ENCODE assay signal across 19 cellular contexts in genomic region chr3:157132936-157133335, GRCh38. TPM values are rescaled to one million over a fixed set of nuclear protein-coding genes. Genes with fewer than 3 reads are reported as not detected.
DNase-seq lines count a peak whose midpoint lies in the region; ATAC-seq, FAIRE-seq and TF ChIP-seq lines count a peak whose summit lies in the region.
"Had no signal": no experiment of that assay in that cellular context is flagged by ENCODE, and none has a peak within 500 bp of the region (broad histone marks: within the 10 kb centered on the region; RNA-seq: fewer than 3 reads in every experiment).

No MANE protein-coding gene starts in this region.

- H3K9me2 ChIP-seq in PC-3 (replicated peaks; ENCODE audit: low read length) = no peaks in the 10 kb centered on the region

- peak overlapping the region; percentile 99 for H3K27ac ChIP-seq in PC-3 (ENCODE audit: low read length)
- H3K27ac ChIP-seq in small intestine (ENCODE audit: low read depth in 1 of 2, low read length in 1 of 2) = peak overlapping the region in 1 of 2 donors; percentile 5
- H3K27ac ChIP-seq: esophagus squamous epithelium, SJCRH30 had no signal

- peak overlapping the region; percentile 69 for H3K4me2 ChIP-seq in PC-3 (ENCODE audit: low read length)

- CTCF ChIA-PET in PC-3 (lab: Charles Lee) = interaction anchor here (0.6 to 1.9 kb wide), 2 partner anchors 44 to 51 kb away, joined by 3 to 7 read pairs; no protein-coding TSS in a partner anchor

- no peaks in the 10 kb centered on the region for H3K9me3 Mint-ChIP-seq in T-helper 1 cell treated with Interleukin-12 subunit alpha and Interleukin-12 subunit beta and Interleukin-4 antibody, amounts not matched to agents 30 μg/mL and 1 μg/mL, for 36 hours
- no peaks in the 10 kb centered on the region for H3K9me3 Mint-ChIP-seq in osteocyte (ENCODE audit: unreplicated experiment)

- H3K4me1 ChIP-seq in PC-3 (ENCODE audit: insufficient read depth, low read length) = peaks cover 92% of the 10 kb centered on the region
- peaks cover 12 to 21% of the 10 kb centered on the region in 2 donors for H3K4me1 ChIP-seq in small intestine (ENCODE audit: control insufficient read depth in 2 of 2, insufficient read depth in 1 of 2, low read depth in 1 of 2, low read length in 1 of 2)

- H3K27me3 ChIP-seq in PC-3 (ENCODE audit: low read length) (no peaks in the 10 kb centered on the region), small intestine (ENCODE audit: control insufficient read depth in 2 of 2, insufficient read depth in 2 of 2, low read length in 2 of 2) (no peaks in the 10 kb centered on the region)
- H3K27me3 ChIP-seq: SJCRH30 had no signal

- H3K36me3 ChIP-seq in PC-3 (ENCODE audit: low read depth, low read length) (no peaks in the 10 kb centered on the region), small intestine (ENCODE audit: control insufficient read depth in 2 of 2, insufficient read depth in 2 of 2, low read length in 2 of 2) (no peaks in the 10 kb centered on the region)
- H3K36me3 ChIP-seq: esophagus squamous epithelium, SJCRH30 had no signal

- peak overlapping the region; percentile 95 for H3K9ac ChIP-seq in PC-3 (ENCODE audit: low read length)

- DNase-seq in T-helper 1 cell = no peak
- peak; percentile 29 for DNase-seq in PC-3
- DNase-seq in fibroblast of mammary gland (ENCODE audit: low read depth) = peak; percentile 66
- peak; percentile 92 for DNase-seq in putamen (ENCODE audit: low spot score)
- DNase-seq in osteocyte (ENCODE audit: extremely low spot score, unreplicated experiment) = no peak
- DNase-seq in small intestine = no peak
- DNase-seq in SIG-M5 (lab: John Stamatoyannopoulos, UW) = no peak
- DNase-seq: 8988T; activated effector memory CD4-positive, alpha-beta T cell treated with anti-CD3 and anti-CD28 coated beads, Interleukin-2, amount 50 U/mL, for 16 hours; esophagus squamous epithelium; NCI-H146; NCI-H526; SJCRH30; stimulated activated CD4-positive, alpha-beta T cell treated with anti-CD3 and anti-CD28 coated beads, Interleukin-2, amount 100 ng/mL, for 48 hours; stimulated activated naive CD8-positive, alpha-beta T cell treated with anti-CD3 and anti-CD28 coated beads, Interleukin-15, Interleukin-2, amounts not matched to agents 100 U/mL and 50 U/mL, for 24 hours had no signal

- ATAC-seq in PC-3 = no peak
- ATAC-seq: activated CD4-positive, CD25-positive, alpha-beta regulatory T cell treated with anti-CD3 and anti-CD28 coated beads, Interleukin-2, amount 50 U/mL, for 24 hours; stimulated activated naive CD8-positive, alpha-beta T cell treated with anti-CD3 and anti-CD28 coated beads, Interleukin-15, Interleukin-2, amounts not matched to agents 100 U/mL and 50 U/mL, for 24 hours had no signal

- no peaks in the 10 kb centered on the region for H4K20me1 ChIP-seq in PC-3 (ENCODE audit: low read length)

- no peaks in the 10 kb centered on the region for H3K27me3 Mint-ChIP-seq in T-helper 1 cell treated with Interleukin-12 subunit alpha and Interleukin-12 subunit beta and Interleukin-4 antibody, amounts not matched to agents 30 μg/mL and 1 μg/mL, for 36 hours (ENCODE audit: low read depth)
- H3K27me3 Mint-ChIP-seq in osteocyte (ENCODE audit: unreplicated experiment) = no peaks in the 10 kb centered on the region

- no TSS peak for BruUV-seq in PC-3 (replicated peaks; lab: Mats Ljungman, UMichigan)

- 68 to 91% (median 81%) methylated on average over 2 of the region's 2 CpGs for WGBS in small intestine, 3 donors

- H3K79me2 ChIP-seq in PC-3 (ENCODE audit: low read length) = no peaks in the 10 kb centered on the region

- H3K4me3 ChIP-seq in PC-3 (ENCODE audit: low read length) (no peak overlapping the region), fibroblast of mammary gland (ENCODE audit: control insufficient read depth, low read depth, low read length) (no peak overlapping the region), small intestine (ENCODE audit: low read depth in 1 of 2, low read length in 2 of 2) (no peak overlapping the region)
- H3K4me3 ChIP-seq: esophagus squamous epithelium, SJCRH30 had no signal

- intact Hi-C loops in PC-3 (cut with micrococcal nuclease) = no loop called here

- peaks cover 91% of the 10 kb centered on the region for H3K4me1 Mint-ChIP-seq in T-helper 1 cell treated with Interleukin-12 subunit alpha and Interleukin-12 subunit beta and Interleukin-4 antibody, amounts not matched to agents 30 μg/mL and 1 μg/mL, for 36 hours (ENCODE audit: low read depth)
- peaks cover 59% of the 10 kb centered on the region for H3K4me1 Mint-ChIP-seq in osteocyte (ENCODE audit: unreplicated experiment)

- no peak for FAIRE-seq in small intestine (lab: Jason Lieb, UNC)
- FAIRE-seq: H1, islet of Langerhans had no signal

- H3K4me3 Mint-ChIP-seq in T-helper 1 cell treated with Interleukin-12 subunit alpha and Interleukin-12 subunit beta and Interleukin-4 antibody, amounts not matched to agents 30 μg/mL and 1 μg/mL, for 36 hours = peak overlapping the region; percentile 51
- H3K4me3 Mint-ChIP-seq in osteocyte (ENCODE audit: unreplicated experiment) = no peak overlapping the region

- POLR2A ChIA-PET in PC-3 (lab: Charles Lee; ENCODE audit: unreplicated experiment) = interaction anchor here (0.7 kb wide), 1 partner anchor 50 kb away, joined by 3 read pairs; no protein-coding TSS in a partner anchor

- H3K9me3 ChIP-seq in PC-3 (ENCODE audit: low read length) = no peaks in the 10 kb centered on the region
- H3K9me3 ChIP-seq in small intestine (ENCODE audit: control insufficient read depth, low read depth) = no peaks in the 10 kb centered on the region
- H3K9me3 ChIP-seq: esophagus squamous epithelium, SJCRH30 had no signal

- no peak for TF ChIP-seq CTCF in PC-3 (conservative IDR thresholded peaks at IDR 0.05; ENCODE audit: low read depth, low read length)
- TF ChIP-seq CTCF in fibroblast of mammary gland (conservative IDR thresholded peaks at IDR 0.05; ENCODE audit: control insufficient read depth, insufficient read depth, low read depth, low read length) = no peak
- no peak for TF ChIP-seq CTCF in osteocyte (IDR thresholded peaks at IDR 0.05)

- H3K36me3 Mint-ChIP-seq in T-helper 1 cell treated with Interleukin-12 subunit alpha and Interleukin-12 subunit beta and Interleukin-4 antibody, amounts not matched to agents 30 μg/mL and 1 μg/mL, for 36 hours (ENCODE audit: low read depth) = peaks cover under 1% of the 10 kb centered on the region
- no peaks in the 10 kb centered on the region for H3K36me3 Mint-ChIP-seq in osteocyte (ENCODE audit: unreplicated experiment)

- peak overlapping the region; percentile 92 for H3K27ac Mint-ChIP-seq in T-helper 1 cell treated with Interleukin-12 subunit alpha and Interleukin-12 subunit beta and Interleukin-4 antibody, amounts not matched to agents 30 μg/mL and 1 μg/mL, for 36 hours
- no peak overlapping the region for H3K27ac Mint-ChIP-seq in osteocyte (ENCODE audit: unreplicated experiment)

- peaks cover 15% of the 10 kb centered on the region for H3F3A ChIP-seq in PC-3 (ENCODE audit: low read length, unreplicated experiment)

- no peak overlapping the region for H2AFZ ChIP-seq in PC-3 (ENCODE audit: low read length)

RNA-seq across cellular contexts. Expression of gene CCNL1, which starts 27.0 kb away (rescaled TPM):
- total RNA-seq in PC-3 (2014; rRNA removed) (172 and 231 TPM in 2 replicates), osteocyte (93.0 and 116 TPM in 2 replicates)
- polyA plus RNA-seq in small intestine = 100 to 1,000 TPM in 1 of 3 donors, 10 to 100 TPM in 2; 46.6 to 140 (median 96.7) TPM

Comparison
In these comparisons a context has a peak if more than half of its experiments do, and no peak if none do; other contexts are left out.
1. DNase-seq: peak in PC-3 (single experiment), fibroblast of mammary gland (single experiment) and putamen (single experiment); none in T-helper 1 cell (0 of 5), osteocyte (single experiment), small intestine (single experiment) and SIG-M5 (single experiment).